In genomic region chr1:156111355-156111962, GRCh38 we compare ENCODE assay signal across 1 cellular context.
A peak's percentile ranks its signal among the peaks of the same experiment; 100 is the strongest.
TF ChIP-seq lines count a peak whose summit lies in the region.

No MANE protein-coding gene starts in this region.

TF ChIP-seq in HEK293, 187 proteins besides CTCF, POLR2A, EP300 and RAD21:
- TF ChIP-seq PRDM10 (tag by site-specific recombination; IDR thresholded peaks at IDR 0.05), result peak; percentile 47
- peak; percentile 71 for TF ChIP-seq ZBTB44 (tag by site-specific recombination; IDR thresholded peaks at IDR 0.05)
- no peak for TF ChIP-seq ZFP3 (tag by site-specific recombination; IDR thresholded peaks at IDR 0.05; ENCODE audit: low read depth)
